8 cellular contexts compared by ENCODE assay signal in the genomic region with DNA sequence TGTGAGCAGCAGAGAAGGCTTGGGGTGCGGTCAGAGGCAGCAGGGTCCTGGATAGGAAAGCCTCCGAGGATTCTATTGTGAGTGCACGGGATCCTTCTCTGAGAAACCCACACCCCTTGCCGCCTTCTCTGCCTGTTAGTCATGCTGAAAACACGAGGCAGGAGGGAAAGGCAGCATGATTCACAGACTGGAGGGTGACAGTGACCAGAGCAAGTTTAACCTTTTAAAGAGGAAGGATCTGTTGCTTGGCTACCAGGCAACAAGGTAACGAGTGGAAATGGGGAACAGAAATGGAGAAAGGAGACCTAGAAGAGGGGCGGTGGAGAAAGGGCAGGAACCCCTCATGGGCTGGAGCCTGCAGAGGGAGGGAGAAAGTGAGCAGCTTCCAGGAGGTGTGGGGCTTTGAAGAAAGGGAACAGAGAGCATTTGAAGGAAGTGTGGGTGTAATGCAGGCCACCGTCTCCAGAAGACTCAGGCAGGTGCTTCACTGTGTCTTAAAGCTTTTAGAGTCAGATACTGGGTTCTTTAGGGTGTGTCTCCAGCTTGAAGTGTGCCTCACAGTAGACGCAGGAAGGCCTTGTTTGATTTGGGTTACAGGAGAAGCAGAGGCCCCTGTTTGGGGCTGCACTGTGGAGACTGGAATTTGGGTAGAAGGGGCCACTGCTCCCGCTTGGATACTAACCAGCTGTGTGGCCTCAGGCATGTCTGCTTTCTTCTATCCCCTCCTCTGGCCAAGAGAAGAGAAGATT. TPM values are rescaled to one million over a fixed set of nuclear protein-coding genes. Genes with fewer than 3 reads are reported as not detected.
DNase-seq lines count a peak whose midpoint lies in the region; ATAC-seq, FAIRE-seq and TF ChIP-seq lines count a peak whose summit lies in the region.

No MANE protein-coding gene starts in this region.

- no peaks in the 10 kb centered on the region for H3K9me3 ChIP-seq in endothelial cell of umbilical vein (replicated peaks; ENCODE audit: control insufficient read depth, insufficient read depth, low read length)
- no peaks in the 10 kb centered on the region for H3K9me3 ChIP-seq in vagina

- POLR2A ChIA-PET in endothelial cell of umbilical vein (lab: Charles Lee) = interaction anchor here (0.7 kb wide), 1 partner anchor 161 kb away, joined by 3 read pairs; no protein-coding TSS in a partner anchor

- peak overlapping the region; percentile 83 for H3K27ac ChIP-seq in endothelial cell of umbilical vein (ENCODE audit: insufficient read depth, low read depth, low read length)
- H3K27ac ChIP-seq in vagina = peak overlapping the region; percentile 83

- H3K27me3 ChIP-seq in endothelial cell of umbilical vein (ENCODE audit: control insufficient read depth in 2 of 2, insufficient read depth in 2 of 2, low read length in 2 of 2) (no peaks in the 10 kb centered on the region), vagina (no peaks in the 10 kb centered on the region)

- H4K20me1 ChIP-seq in endothelial cell of umbilical vein (replicated peaks; ENCODE audit: control insufficient read depth, extremely low read depth, insufficient read depth, low read length) = no peaks in the 10 kb centered on the region

- intact Hi-C loops in endothelial cell of umbilical vein (cut with micrococcal nuclease) = loop anchor here (1.0 to 5.0 kb wide), 3 partner anchors 94 to 282 kb away; a partner anchor contains a TSS
- intact Hi-C loops in vagina (cut with DNase I) = loop anchor here (5.0 kb wide), 1 partner anchor 114 kb away; a partner anchor contains a TSS

- H3K4me3 Mint-ChIP-seq in nephron progenitor cell = peak overlapping the region; percentile 44

- dilution Hi-C loops in endothelial cell of umbilical vein (cut with MboI; ENCODE audit: extremely low pct_ligation_motif_present, low sequenced_read_pairs) = no loop called here

- H3K9me3 Mint-ChIP-seq in nephron progenitor cell = no peaks in the 10 kb centered on the region

- peak; percentile 99 for FAIRE-seq in endothelial cell of umbilical vein (lab: Jason Lieb, UNC)

- H3K36me3 ChIP-seq in endothelial cell of umbilical vein (ENCODE audit: control insufficient read depth in 2 of 2, extremely low read depth in 1 of 2, insufficient read depth in 2 of 2, low read length in 2 of 2) = no peaks in the 10 kb centered on the region
- H3K36me3 ChIP-seq in vagina = no peaks in the 10 kb centered on the region

- H3K4me1 Mint-ChIP-seq in nephron progenitor cell = peaks cover 87% of the 10 kb centered on the region

- H3K9ac ChIP-seq in endothelial cell of umbilical vein (replicated peaks; ENCODE audit: extremely low read depth, insufficient read depth, low read length) = peak overlapping the region; percentile 48

- DNase-seq in 8988T (peak; percentile 73), endothelial cell of umbilical vein (ENCODE audit: low read depth, low spot score) (peak; percentile 85), nephron progenitor cell (no peak), vagina (ENCODE audit: extremely low spot score in 2 of 2) (no peak), erythroblast (lab: John Stamatoyannopoulos, UW) (no peak)
- DNase-seq in activated CD4-positive, alpha-beta T cell treated with anti-CD3 and anti-CD28 coated beads for 24 hours (ENCODE audit: low read depth in 2 of 2) = peak; percentile 33 to 36

- no TSS peak for BruUV-seq in endothelial cell of umbilical vein (replicated peaks; lab: Mats Ljungman, UMichigan)

- H3K27me3 Mint-ChIP-seq in nephron progenitor cell (ENCODE audit: low read depth, poor library complexity) = peaks cover 60% of the 10 kb centered on the region

- peak overlapping the region; percentile 21 for H3K27ac Mint-ChIP-seq in nephron progenitor cell

- no peaks in the 10 kb centered on the region for H3K79me2 ChIP-seq in endothelial cell of umbilical vein (ENCODE audit: control insufficient read depth, insufficient read depth, low read length)

- CTCF ChIA-PET in endothelial cell of umbilical vein (lab: Charles Lee) = interaction anchor here (0.8 to 1.6 kb wide), 5 partner anchors 9 to 189 kb away, joined by 3 to 10 read pairs (median 3); no protein-coding TSS in a partner anchor

- H2AFZ ChIP-seq in endothelial cell of umbilical vein (ENCODE audit: low read depth, low read length) = peak overlapping the region; percentile 65

- TF ChIP-seq POLR2A in endothelial cell of umbilical vein (IDR thresholded peaks at IDR 0.05; ENCODE audit: low read depth, low read length) (no peak), vagina (IDR thresholded peaks at IDR 0.05) (no peak), erythroblast (IDR thresholded peaks at IDR 0.05; ENCODE audit: low read length) (no peak)

- no peaks in the 10 kb centered on the region for H3K9me1 ChIP-seq in endothelial cell of umbilical vein (replicated peaks; ENCODE audit: control insufficient read depth, extremely low read depth, insufficient read depth, low read length)

- H3K4me1 ChIP-seq in endothelial cell of umbilical vein (ENCODE audit: control insufficient read depth, extremely low read depth, insufficient read depth, low read length) (peaks cover 35% of the 10 kb centered on the region), vagina (peaks cover 44% of the 10 kb centered on the region)

- H3K36me3 Mint-ChIP-seq in nephron progenitor cell (ENCODE audit: low read depth) = no peaks in the 10 kb centered on the region

- peak; percentile 58 for ATAC-seq in HG03025 (IDR thresholded peaks at IDR 0.05; ENCODE audit: low FRiP score, unreplicated experiment)
- ATAC-seq in HG03521 (IDR thresholded peaks at IDR 0.05; ENCODE audit: unreplicated experiment) = no peak

- TF ChIP-seq CTCF in endothelial cell of umbilical vein (IDR thresholded peaks at IDR 0.05; ENCODE audit: extremely low read depth in 1 of 2, insufficient read depth in 1 of 2, low read depth in 1 of 2, low read length in 2 of 2) (no peak), nephron progenitor cell (IDR thresholded peaks at IDR 0.05) (no peak), vagina (IDR thresholded peaks at IDR 0.05) (no peak)

- H3K4me2 ChIP-seq in endothelial cell of umbilical vein (ENCODE audit: insufficient read depth, low read length) = peak overlapping the region; percentile 36

- H3K4me3 ChIP-seq in endothelial cell of umbilical vein (replicated peaks in 1 of 3; ENCODE audit: insufficient read depth in 1 of 3, low read depth in 1 of 3, low read length in 3 of 3) (no peak overlapping the region), vagina (no peak overlapping the region)

TF ChIP-seq in endothelial cell of umbilical vein, 7 proteins besides CTCF, POLR2A, EP300 and RAD21:
- TF ChIP-seq JUN (IDR thresholded peaks at IDR 0.05; ENCODE audit: borderline replicate concordance, insufficient read depth, insufficient read length, low read depth) (peak; percentile 77), FOS (IDR thresholded peaks at IDR 0.05; ENCODE audit: borderline replicate concordance, insufficient read depth, low read length) (peak; percentile 97), POLR2AphosphoS5 (IDR thresholded peaks at IDR 0.05; ENCODE audit: insufficient read depth, low read depth, low read length) (peak; percentile 42), MYC (IDR thresholded peaks at IDR 0.05; ENCODE audit: low read depth, low read length) (peak; percentile 54), GATA2 (IDR thresholded peaks at IDR 0.05; ENCODE audit: insufficient read depth, insufficient read length, low read depth, low read length) (no peak)
- TF ChIP-seq, protein P1, sequence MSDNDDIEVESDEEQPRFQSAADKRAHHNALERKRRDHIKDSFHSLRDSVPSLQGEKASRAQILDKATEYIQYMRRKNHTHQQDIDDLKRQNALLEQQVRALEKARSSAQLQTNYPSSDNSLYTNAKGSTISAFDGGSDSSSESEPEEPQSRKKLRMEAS (IDR thresholded peaks at IDR 0.05; ENCODE audit: insufficient read depth, insufficient read length) = peak; percentile 91

RNA-seq across cellular contexts. Expression of a gene that starts 19.1 kb away (rescaled TPM):
- not detected in 2 replicates for total RNA-seq in endothelial cell of umbilical vein
- not detected in 2 replicates for polyA plus RNA-seq in endothelial cell of umbilical vein
- polyA plus RNA-seq in endothelial cell of umbilical vein (2011; cell fraction: cytosol; rRNA removed) = not detected in 2 replicates
- not detected in 2 replicates for polyA plus RNA-seq in endothelial cell of umbilical vein (2011; cell fraction: nucleus; rRNA removed)
- polyA plus RNA-seq in endothelial cell of umbilical vein (2012) = not detected in 2 replicates
- not detected in 2 replicates for polyA minus RNA-seq in endothelial cell of umbilical vein
- polyA minus RNA-seq in endothelial cell of umbilical vein (2011; cell fraction: cytosol; rRNA and poly(A)+ RNA removed) = not detected
- polyA minus RNA-seq in endothelial cell of umbilical vein (2011; cell fraction: nucleus; rRNA and poly(A)+ RNA removed) = not detected in 2 replicates
- total RNA-seq in vagina = not detected

RNA-seq across cellular contexts. Expression of a gene that starts 37.4 kb away (rescaled TPM):
- total RNA-seq in endothelial cell of umbilical vein (not detected in 2 replicates), vagina (128 TPM)
- 0.01 TPM in 1 of 2 replicates, not detected in the other for polyA plus RNA-seq in endothelial cell of umbilical vein
- 0.01 TPM in 2 replicates for polyA plus RNA-seq in endothelial cell of umbilical vein (2011; cell fraction: cytosol; rRNA removed)
- polyA plus RNA-seq in endothelial cell of umbilical vein (2011; cell fraction: nucleus; rRNA removed) = not detected in 2 replicates
- 0.04 TPM in 1 of 2 replicates, not detected in the other for polyA plus RNA-seq in endothelial cell of umbilical vein (2012)
- not detected in 2 replicates for polyA minus RNA-seq in endothelial cell of umbilical vein
- polyA minus RNA-seq in endothelial cell of umbilical vein (2011; cell fraction: cytosol; rRNA and poly(A)+ RNA removed) = not detected
- not detected in 2 replicates for polyA minus RNA-seq in endothelial cell of umbilical vein (2011; cell fraction: nucleus; rRNA and poly(A)+ RNA removed)

Comparison
In these comparisons a context has a peak if more than half of its experiments do, and no peak if none do; other contexts are left out.
1. DNase-seq: peak in 8988T (single experiment), activated CD4-positive, alpha-beta T cell treated with anti-CD3 and anti-CD28 coated beads for 24 hours (2 of 2) and endothelial cell of umbilical vein (single experiment); none in nephron progenitor cell (single experiment), vagina (0 of 2) and erythroblast (0 of 2).
2. RNA of a gene that starts 37.4 kb away (total RNA-seq): 128 TPM in vagina (single experiment); not detected in endothelial cell of umbilical vein; every median in the first group is over 100 times any median in the second.